In the genomic region with DNA sequence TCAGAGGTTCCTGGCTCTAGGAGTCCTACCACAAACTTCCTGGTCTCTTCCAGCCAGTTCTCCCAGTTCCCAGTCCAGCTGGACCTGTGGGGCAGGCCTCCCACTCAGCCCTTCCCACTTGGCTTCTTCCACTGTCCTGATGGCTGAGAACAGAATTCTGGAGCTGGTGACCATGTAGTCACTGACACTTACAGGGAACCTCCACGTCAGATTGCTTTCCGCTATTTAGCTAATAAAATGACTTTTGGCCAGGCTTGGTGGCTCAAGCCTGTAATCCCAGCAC, we compare ENCODE assay signal across 22 cellular contexts.
"Had no signal": no experiment of that assay in that cellular context is flagged by ENCODE, and none has a peak within 500 bp of the region (broad histone marks: within the 10 kb centered on the region; RNA-seq: fewer than 3 reads in every experiment).

No MANE protein-coding gene starts in this region.

- DNase-seq: activated CD4-positive, alpha-beta memory T cell treated with anti-CD3 and anti-CD28 coated beads, Interleukin-2, amount 10 ng/mL, durations not matched to agents 7 days and 5 days; activated CD4-positive, alpha-beta T cell treated with anti-CD3 and anti-CD28 coated beads for 48 hours; activated CD8-positive, alpha-beta memory T cell treated with anti-CD3 and anti-CD28 coated beads, Interleukin-2, amount 10 ng/mL, durations not matched to agents 7 days and 5 days; activated naive CD4-positive, alpha-beta T cell treated with anti-CD3 and anti-CD28 coated beads for 36 hours; body of pancreas; central memory CD4-positive, alpha-beta T cell; gastrocnemius medialis; head of caudate nucleus; kidney; mesendoderm; occipital lobe; stimulated activated naive CD8-positive, alpha-beta T cell treated with anti-CD3 and anti-CD28 coated beads, Interleukin-15, Interleukin-2, amounts not matched to agents 100 U/mL and 50 U/mL, for 24 hours; substantia nigra; SW 1271 had no signal

- H3K4me1 ChIP-seq: body of pancreas, gastrocnemius medialis, tibial nerve, vagina had no signal

- H3K9me3 ChIP-seq: body of pancreas, gastrocnemius medialis, vagina had no signal

- H3K27me3 ChIP-seq: body of pancreas, dorsolateral prefrontal cortex, gastrocnemius medialis, tibial nerve, vagina had no signal

- H3K4me1 Mint-ChIP-seq: activated CD4-positive, alpha-beta memory T cell treated with anti-CD3 and anti-CD28 coated beads, Interleukin-2, amount 10 ng/mL, durations not matched to agents 7 days and 5 days; activated CD8-positive, alpha-beta memory T cell treated with anti-CD3 and anti-CD28 coated beads, Interleukin-2, amount 10 ng/mL, durations not matched to agents 7 days and 5 days; nephron had no signal

- H3K9me3 Mint-ChIP-seq: activated CD4-positive, alpha-beta memory T cell treated with anti-CD3 and anti-CD28 coated beads, Interleukin-2, amount 10 ng/mL, durations not matched to agents 7 days and 5 days; activated naive CD4-positive, alpha-beta T cell treated with anti-CD3 and anti-CD28 coated beads for 36 hours; nephron had no signal

- H3K4me3 ChIP-seq: body of pancreas, dorsolateral prefrontal cortex, gastrocnemius medialis, skin epidermis, tibial nerve, vagina had no signal

- H3K27ac ChIP-seq: body of pancreas, dorsolateral prefrontal cortex, gastrocnemius medialis, tibial nerve, vagina had no signal

- ATAC-seq: activated CD8-positive, alpha-beta memory T cell treated with anti-CD3 and anti-CD28 coated beads, Interleukin-2, amount 10 ng/mL, durations not matched to agents 7 days and 5 days; body of pancreas; stimulated activated naive CD8-positive, alpha-beta T cell treated with anti-CD3 and anti-CD28 coated beads, Interleukin-15, Interleukin-2, amounts not matched to agents 100 U/mL and 50 U/mL, for 24 hours; WTC11 had no signal

- H3K27ac Mint-ChIP-seq: activated CD4-positive, alpha-beta memory T cell treated with anti-CD3 and anti-CD28 coated beads, Interleukin-2, amount 10 ng/mL, durations not matched to agents 7 days and 5 days; activated CD8-positive, alpha-beta memory T cell treated with anti-CD3 and anti-CD28 coated beads, Interleukin-2, amount 10 ng/mL, durations not matched to agents 7 days and 5 days; activated naive CD4-positive, alpha-beta T cell treated with anti-CD3 and anti-CD28 coated beads for 36 hours; nephron; WTC11 had no signal

- H3K4me3 Mint-ChIP-seq: activated CD4-positive, alpha-beta memory T cell treated with anti-CD3 and anti-CD28 coated beads, Interleukin-2, amount 10 ng/mL, durations not matched to agents 7 days and 5 days; activated CD8-positive, alpha-beta memory T cell treated with anti-CD3 and anti-CD28 coated beads, Interleukin-2, amount 10 ng/mL, durations not matched to agents 7 days and 5 days; activated naive CD4-positive, alpha-beta T cell treated with anti-CD3 and anti-CD28 coated beads for 36 hours; nephron; WTC11 had no signal

- FAIRE-seq: colon, kidney, TTC549 had no signal

- H3K36me3 ChIP-seq: gastrocnemius medialis, tibial nerve, vagina had no signal

- H3K36me3 Mint-ChIP-seq: activated CD8-positive, alpha-beta memory T cell treated with anti-CD3 and anti-CD28 coated beads, Interleukin-2, amount 10 ng/mL, durations not matched to agents 7 days and 5 days; WTC11 had no signal
